8 cellular contexts compared by ENCODE assay signal in genomic region chr4:83110222-83110945, GRCh38. TPM values are rescaled to one million over a fixed set of nuclear protein-coding genes. Genes with fewer than 3 reads are reported as not detected.
DNase-seq lines count a peak whose midpoint lies in the region; ATAC-seq and TF ChIP-seq lines count a peak whose summit lies in the region.

No MANE protein-coding gene starts in this region.

- H3K36me3 ChIP-seq in kidney epithelial cell (ENCODE audit: control insufficient read depth, insufficient read depth, low read length): no peaks in the 10 kb centered on the region

- H3K4me3 ChIP-seq in kidney epithelial cell (ENCODE audit: low read depth, low read length): peak overlapping the region; percentile 54

- ATAC-seq in GM18870 (IDR thresholded peaks at IDR 0.05; ENCODE audit: unreplicated experiment): peak; percentile 57
- ATAC-seq in HG03139 (IDR thresholded peaks at IDR 0.05; ENCODE audit: unreplicated experiment): peak; percentile 64
- peak; percentile 84 to 85 for ATAC-seq in activated CD4-positive, CD25-positive, alpha-beta regulatory T cell treated with anti-CD3 and anti-CD28 coated beads, Interleukin-2, amount 50 U/mL, for 24 hours

- no peaks in the 10 kb centered on the region for H3K27me3 ChIP-seq in kidney epithelial cell (ENCODE audit: control insufficient read depth, insufficient read depth, low read length)

- DNase-seq in AG08396 (ENCODE audit: low spot score) (peak; percentile 80), NCI-H2196 treated with DMSO at 0.1 percent for 48 hours (lab: John Stamatoyannopoulos, UW; ENCODE audit: unreplicated experiment) (peak; percentile 75), cerebellum (ENCODE audit: low spot score) (peak; percentile 44), kidney epithelial cell (ENCODE audit: low read depth) (no peak)
- DNase-seq in stimulated activated CD4-positive, alpha-beta T cell treated with anti-CD3 and anti-CD28 coated beads, Interleukin-1b, Interleukin-23, amount 100 ng/mL, for 1 hour (ENCODE audit: low read depth in 2 of 2): peak; percentile 68 to 81

- peak; percentile 93 for TF ChIP-seq CTCF in kidney epithelial cell (IDR thresholded peaks at IDR 0.05; ENCODE audit: insufficient read depth, low read length, poor library complexity, severe bottlenecking)

RNA-seq across cellular contexts. Expression of gene PLAC8, which starts 4.1 kb away (rescaled TPM):
- total RNA-seq in cerebellum: 0.82 TPM
- total RNA-seq in kidney epithelial cell: 0.21 TPM in 1 of 2 replicates, not detected in the other
